In genomic region chr12:109308534-109309440, GRCh38 we compare ENCODE assay signal across 8 cellular contexts. TPM values are rescaled to one million over a fixed set of nuclear protein-coding genes. Genes with fewer than 3 reads are reported as not detected.
DNase-seq lines count a peak whose midpoint lies in the region; ATAC-seq and TF ChIP-seq lines count a peak whose summit lies in the region.

Gene FOXN4, minus strand, starts transcription at chr12:109309284. Its CDS starts 963 bp downstream, at chr12:109308321.

- H3K9me3 Mint-ChIP-seq in T-helper 1 cell treated with Interleukin-12 subunit alpha and Interleukin-12 subunit beta and Interleukin-4 antibody, amounts not matched to agents 30 μg/mL and 1 μg/mL, for 36 hours, result no peaks in the 10 kb centered on the region

- intact Hi-C loops in stomach (cut with DNase I; ENCODE audit: low total_unique reads), result no loop called here

- TF ChIP-seq POLR2A in stomach (IDR thresholded peaks at IDR 0.05), result no peak

- no peak for ATAC-seq in HG03354 (IDR thresholded peaks at IDR 0.05; ENCODE audit: poor library complexity, severe bottlenecking, unreplicated experiment)

- H3K27me3 ChIP-seq in stomach, result peaks cover 4 to 82% (median 61%) of the 10 kb centered on the region in 3 donors

- H3K27me3 Mint-ChIP-seq in T-helper 1 cell treated with Interleukin-12 subunit alpha and Interleukin-12 subunit beta and Interleukin-4 antibody, amounts not matched to agents 30 μg/mL and 1 μg/mL, for 36 hours (ENCODE audit: low read depth), result peaks cover 72% of the 10 kb centered on the region

- H3K27ac Mint-ChIP-seq in T-helper 1 cell treated with Interleukin-12 subunit alpha and Interleukin-12 subunit beta and Interleukin-4 antibody, amounts not matched to agents 30 μg/mL and 1 μg/mL, for 36 hours, result no peak within 1 kb of the TSS

- H3K4me3 ChIP-seq in SK-N-MC (peak within 1 kb of the TSS; percentile 78), iPS-18c (ENCODE audit: insufficient read depth, low read depth, low read length) (peak within 1 kb of the TSS; percentile 55), stomach (peak within 1 kb of the TSS; percentile 43 to 54 (median 48))

- TF ChIP-seq CTCF in stomach (IDR thresholded peaks at IDR 0.05), result no peak

- H3K4me3 Mint-ChIP-seq in T-helper 1 cell treated with Interleukin-12 subunit alpha and Interleukin-12 subunit beta and Interleukin-4 antibody, amounts not matched to agents 30 μg/mL and 1 μg/mL, for 36 hours, result peak within 1 kb of the TSS; percentile 72

- DNase-seq in T-helper 1 cell, result no peak
- DNase-seq in SK-N-MC (ENCODE audit: low read depth, low spot score), result no peak
- no peak for DNase-seq in stomach
- DNase-seq in RKO (ENCODE audit: low spot score), result no peak
- no peak for DNase-seq in EL

- peaks cover 23 to 38% (median 27%) of the 10 kb centered on the region in 4 donors for H3K4me1 ChIP-seq in stomach

- H3K9me3 ChIP-seq in SK-N-MC (ENCODE audit: low read depth, low read length) (no peaks in the 10 kb centered on the region), iPS-18c (ENCODE audit: control insufficient read depth, insufficient read depth, low read length) (no peaks in the 10 kb centered on the region), stomach (no peaks in the 10 kb centered on the region)

- peaks cover 7% of the 10 kb centered on the region for H3K4me1 Mint-ChIP-seq in T-helper 1 cell treated with Interleukin-12 subunit alpha and Interleukin-12 subunit beta and Interleukin-4 antibody, amounts not matched to agents 30 μg/mL and 1 μg/mL, for 36 hours (ENCODE audit: low read depth)

- no peak within 1 kb of the TSS for H3K9ac ChIP-seq in SK-N-MC (ENCODE audit: insufficient read length)

- 8 to 14% (median 10%) methylated on average over 25 to 47 of the region's 47 CpGs for WGBS in stomach, 5 donors

- H3K27ac ChIP-seq in SK-N-MC (no peak within 1 kb of the TSS), stomach (no peak within 1 kb of the TSS)

- no peak for TF ChIP-seq EP300 in stomach (IDR thresholded peaks at IDR 0.05)

- no peaks in the 10 kb centered on the region for H3K36me3 Mint-ChIP-seq in T-helper 1 cell treated with Interleukin-12 subunit alpha and Interleukin-12 subunit beta and Interleukin-4 antibody, amounts not matched to agents 30 μg/mL and 1 μg/mL, for 36 hours (ENCODE audit: low read depth)

- H3K36me3 ChIP-seq in SK-N-MC (ENCODE audit: insufficient read depth, low read length) (no peaks in the 10 kb centered on the region), stomach (no peaks in the 10 kb centered on the region)

RNA-seq across cellular contexts. Expression of gene FOXN4, which starts in this region (rescaled TPM):
- total RNA-seq in stomach, result not detected
- polyA plus RNA-seq in stomach, result not detected
